ENCODE assay signal across 26 cellular contexts in the genomic region with DNA sequence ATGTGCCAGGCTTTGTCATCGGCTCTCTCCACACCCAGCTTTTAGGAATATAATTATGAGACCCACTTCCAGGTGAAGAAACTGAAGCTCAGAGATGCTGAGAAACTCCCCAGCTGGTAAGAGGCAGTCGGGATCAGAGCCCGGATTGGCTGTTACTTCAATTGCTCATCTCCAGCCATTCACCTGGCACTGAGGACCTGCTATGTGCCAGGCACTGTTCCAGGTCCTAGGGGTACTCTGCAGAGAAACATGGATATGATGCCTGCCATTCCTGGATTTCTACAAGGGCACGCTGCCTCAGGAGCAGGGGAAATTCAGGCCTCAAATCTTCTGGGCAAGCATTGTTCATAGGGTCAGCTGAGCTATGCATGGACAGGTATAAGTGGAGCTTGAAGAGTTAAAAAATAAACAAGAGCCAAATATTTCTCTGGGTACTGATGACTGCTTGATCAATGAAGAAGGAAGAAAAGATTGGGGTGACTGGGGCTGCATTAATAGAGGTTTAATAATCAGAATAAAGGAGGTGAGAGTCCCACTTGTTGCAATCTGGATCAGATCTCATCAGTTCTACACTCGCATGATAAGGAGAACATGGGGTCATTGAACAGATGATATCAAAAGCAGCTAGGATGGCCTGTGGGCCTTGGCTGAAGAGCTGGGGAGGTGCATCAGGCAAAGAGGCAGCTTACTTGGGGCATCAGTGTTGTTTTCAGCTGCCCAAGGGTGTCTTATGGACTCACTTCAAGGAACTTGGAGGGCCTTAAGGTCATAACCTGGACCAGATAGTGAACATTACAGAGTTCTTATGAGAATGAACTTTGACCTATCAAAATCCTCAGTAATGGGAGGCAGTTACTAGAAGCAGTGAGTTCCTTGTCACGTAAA.
"Had no signal": no experiment of that assay in that cellular context is flagged by ENCODE, and none has a peak within 500 bp of the region (broad histone marks: within the 10 kb centered on the region; RNA-seq: fewer than 3 reads in every experiment).

No MANE protein-coding gene starts in this region.

- H3K27me3 ChIP-seq: ascending aorta, cardiac muscle cell, MG63 had no signal

- ATAC-seq: activated CD8-positive, alpha-beta memory T cell treated with anti-CD3 and anti-CD28 coated beads, Interleukin-2, amount 10 ng/mL, durations not matched to agents 7 days and 5 days; Panc1 had no signal

- DNase-seq: activated CD4-positive, alpha-beta memory T cell treated with anti-CD3 and anti-CD28 coated beads for 36 hours; activated CD4-positive, alpha-beta T cell treated with anti-CD3 and anti-CD28 coated beads, Interleukin-2, amount 50 U/mL, for 1 hour; activated CD8-positive, alpha-beta memory T cell treated with anti-CD3 and anti-CD28 coated beads for 24 hours; activated CD8-positive, alpha-beta memory T cell treated with anti-CD3 and anti-CD28 coated beads, Interleukin-2, amount 10 ng/mL, durations not matched to agents 7 days and 5 days; activated CD8-positive, alpha-beta memory T cell treated with anti-CD3 and anti-CD28 coated beads, Interleukin-2, amount 50 U/mL, for 48 hours; activated effector memory CD4-positive, alpha-beta T cell treated with anti-CD3 and anti-CD28 coated beads, Interleukin-2, amount 50 U/mL, for 16 hours; activated naive CD4-positive, alpha-beta T cell; activated naive CD4-positive, alpha-beta T cell treated with anti-CD3 and anti-CD28 coated beads, Interleukin-2, amount 50 U/mL, for 16 hours; activated naive CD8-positive, alpha-beta T cell treated with anti-CD3 and anti-CD28 coated beads for 36 hours; activated T-cell treated with anti-CD3 and anti-CD28 coated beads, Interleukin-2, amount 50 U/mL, for 48 hours; amniotic stem cell; Kasumi-1; KG1; MG63; MV-4-11; NCI-H1092; NCI-H1436 treated with DMSO at 0.1 percent for 48 hours; NCI-H1694 treated with DMSO at 0.1 percent for 48 hours; NCI-H2029; NCI-H345; NCI-H524 treated with DMSO at 0.1 percent for 48 hours; SIG-M5; T1000 had no signal

- H3K9me3 ChIP-seq: ascending aorta had no signal

- H3K36me3 ChIP-seq: ascending aorta, cardiac muscle cell, MG63 had no signal

- H3K27ac ChIP-seq: ascending aorta, cardiac muscle cell had no signal

- H3K4me1 ChIP-seq: ascending aorta had no signal

- H3K4me3 ChIP-seq: ascending aorta, cardiac muscle cell, MG63 had no signal
